5 cellular contexts compared by ENCODE assay signal in the genomic region with DNA sequence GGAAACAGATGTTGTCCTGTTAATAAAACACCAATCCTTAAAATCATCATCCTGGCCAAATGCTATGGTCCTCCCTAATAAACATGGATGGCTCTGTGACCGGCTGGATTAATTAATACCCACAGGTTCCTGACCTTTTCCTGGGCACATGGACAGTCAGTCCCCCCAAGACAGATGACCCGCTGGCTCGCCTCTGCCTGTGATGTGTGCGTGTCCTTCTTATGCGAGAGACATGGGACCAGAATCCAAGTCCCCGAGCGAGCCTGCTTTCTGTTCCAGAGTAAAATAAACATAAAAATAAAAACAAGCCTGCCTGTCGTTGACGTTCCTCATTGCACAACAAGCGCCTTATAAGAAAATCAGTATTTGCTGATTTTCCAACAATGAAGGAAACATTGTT.
"Had no signal": no experiment of that assay in that cellular context is flagged by ENCODE, and none has a peak within 500 bp of the region (broad histone marks: within the 10 kb centered on the region; RNA-seq: fewer than 3 reads in every experiment).

No MANE protein-coding gene starts in this region.

- H2AFZ ChIP-seq: GM23338 had no signal

- DNase-seq: H9, HCEC 1CT, IMR-90 had no signal

- H3K4me3 ChIP-seq: GM23338, K562 had no signal

- H3K4me2 ChIP-seq: GM23338 had no signal

- ATAC-seq: GM23338, K562 had no signal
